ENCODE assay signal across 13 cellular contexts in the genomic region with DNA sequence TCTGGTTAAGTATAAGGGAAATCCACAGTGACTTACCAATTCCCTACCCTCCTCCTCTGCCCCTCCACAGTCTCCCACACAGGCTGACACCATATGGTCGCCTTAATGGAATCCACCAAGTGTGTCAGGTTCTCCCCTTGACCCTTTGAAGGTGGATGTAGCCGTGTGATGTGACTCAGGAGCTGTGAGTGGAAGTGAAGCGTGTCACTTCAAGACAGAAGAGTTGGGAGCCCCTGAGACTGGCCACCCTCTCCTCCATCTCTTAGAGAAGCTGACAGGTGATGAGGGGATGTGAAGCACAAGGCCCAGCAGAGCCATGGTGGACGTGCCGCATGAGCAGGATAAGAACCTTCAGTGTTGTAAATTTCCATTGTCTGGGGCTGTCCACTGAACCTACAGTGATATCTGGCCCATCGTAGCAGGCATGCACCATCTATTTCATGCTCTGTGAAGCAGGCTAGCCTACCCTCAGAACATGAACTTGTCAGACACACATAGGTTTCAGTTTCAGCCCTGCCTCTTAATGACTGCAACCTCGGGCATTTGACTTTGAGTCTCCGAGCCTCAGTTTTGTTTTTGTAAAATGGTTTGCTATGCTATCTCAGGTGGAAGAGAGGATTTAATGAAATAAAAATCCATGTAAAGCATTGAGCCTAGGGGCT. TPM values are rescaled to one million over a fixed set of nuclear protein-coding genes. Genes with fewer than 3 reads are reported as not detected.
DNase-seq lines count a peak whose midpoint lies in the region; ATAC-seq, FAIRE-seq and TF ChIP-seq lines count a peak whose summit lies in the region.
"Not testable (repeated sequence)": the region's sequence is repeated elsewhere in the genome, so short reads cannot be mapped to it uniquely, and the experiment has no call there.
"Had no signal": no experiment of that assay in that cellular context is flagged by ENCODE, and none has a peak within 500 bp of the region (broad histone marks: within the 10 kb centered on the region; RNA-seq: fewer than 3 reads in every experiment).

No MANE protein-coding gene starts in this region.

- H3K4me1 Mint-ChIP-seq in activated T-helper 17 cell treated with anti-CD3 and anti-CD28 coated beads, Interleukin-2, amount 50 U/mL, for 72 hours, result not testable (repeated sequence)

- peak; percentile 99 for FAIRE-seq in GM12891 (lab: Jason Lieb, UNC)

- not testable (repeated sequence) for TF ChIP-seq POLR2A in GM12891 (IDR thresholded peaks at IDR 0.05; ENCODE audit: low read depth, low read length)

- ATAC-seq in GM18873 (IDR thresholded peaks at IDR 0.05; ENCODE audit: low FRiP score, unreplicated experiment) (peak; percentile 95), GM19455 (IDR thresholded peaks at IDR 0.05; ENCODE audit: unreplicated experiment) (peak; percentile 94), GM21717 (IDR thresholded peaks at IDR 0.05; ENCODE audit: unreplicated experiment) (peak; percentile 88), HG02870 (IDR thresholded peaks at IDR 0.05; ENCODE audit: unreplicated experiment) (peak; percentile 91), HG03103 (IDR thresholded peaks at IDR 0.05; ENCODE audit: low read depth, unreplicated experiment) (peak; percentile 92), HG03520 (IDR thresholded peaks at IDR 0.05; ENCODE audit: unreplicated experiment) (peak; percentile 91)
- peak; percentile 35 for ATAC-seq in activated T-helper 17 cell treated with anti-CD3 and anti-CD28 coated beads, Interleukin-2, amount 50 U/mL, for 72 hours (replicated peaks)

- not testable (repeated sequence) for H3K27ac Mint-ChIP-seq in activated T-helper 17 cell treated with anti-CD3 and anti-CD28 coated beads, Interleukin-2, amount 50 U/mL, for 72 hours

- not testable (repeated sequence) for DNase-seq in GM12891 (ENCODE audit: insufficient read length, low spot score)

- not testable (repeated sequence) for H3K4me3 Mint-ChIP-seq in activated T-helper 17 cell treated with anti-CD3 and anti-CD28 coated beads, Interleukin-2, amount 50 U/mL, for 72 hours

- H3K9me3 Mint-ChIP-seq in activated T-helper 17 cell treated with anti-CD3 and anti-CD28 coated beads, Interleukin-2, amount 50 U/mL, for 72 hours, result not testable (repeated sequence)

- not testable (repeated sequence) for H3K36me3 Mint-ChIP-seq in activated T-helper 17 cell treated with anti-CD3 and anti-CD28 coated beads, Interleukin-2, amount 50 U/mL, for 72 hours (ENCODE audit: low read depth)

- not testable (repeated sequence) for H3K27me3 Mint-ChIP-seq in activated T-helper 17 cell treated with anti-CD3 and anti-CD28 coated beads, Interleukin-2, amount 50 U/mL, for 72 hours

RNA-seq across cellular contexts. Expression of a gene that starts 12.8 kb away (rescaled TPM):
- polyA plus RNA-seq in GM12891 (2012; ENCODE audit: low read depth, missing spikeins), result 0.94 TPM
- total RNA-seq in activated T-helper 17 cell treated with anti-CD3 and anti-CD28 coated beads, Interleukin-2, amount 50 U/mL, for 72 hours, result under 1 TPM in 1 of 2 donors, not detected in 1; 0.26 TPM

RNA-seq across cellular contexts. Expression of a gene that starts 35.0 kb away (rescaled TPM):
- not detected for polyA plus RNA-seq in GM12891 (2012; ENCODE audit: low read depth, missing spikeins)
- total RNA-seq in activated T-helper 17 cell treated with anti-CD3 and anti-CD28 coated beads, Interleukin-2, amount 50 U/mL, for 72 hours, result not detected
- total RNA-seq: A172, HT1080, kidney epithelial cell, mammary epithelial cell, smooth muscle cell had no signal
- polyA plus RNA-seq: mammary epithelial cell had no signal

Comparison
In these comparisons a context has a peak if more than half of its experiments do, and no peak if none do; other contexts are left out.
1. ATAC-seq: peak in every context shown above with its lines; median percentile 95 in GM18873; 94 in GM19455; 92 in HG03103; 91 in HG02870; 91 in HG03520; 88 in GM21717; 35 in activated T-helper 17 cell treated with anti-CD3 and anti-CD28 coated beads, Interleukin-2, amount 50 U/mL, for 72 hours.